11 cellular contexts compared by ENCODE assay signal in the genomic region with DNA sequence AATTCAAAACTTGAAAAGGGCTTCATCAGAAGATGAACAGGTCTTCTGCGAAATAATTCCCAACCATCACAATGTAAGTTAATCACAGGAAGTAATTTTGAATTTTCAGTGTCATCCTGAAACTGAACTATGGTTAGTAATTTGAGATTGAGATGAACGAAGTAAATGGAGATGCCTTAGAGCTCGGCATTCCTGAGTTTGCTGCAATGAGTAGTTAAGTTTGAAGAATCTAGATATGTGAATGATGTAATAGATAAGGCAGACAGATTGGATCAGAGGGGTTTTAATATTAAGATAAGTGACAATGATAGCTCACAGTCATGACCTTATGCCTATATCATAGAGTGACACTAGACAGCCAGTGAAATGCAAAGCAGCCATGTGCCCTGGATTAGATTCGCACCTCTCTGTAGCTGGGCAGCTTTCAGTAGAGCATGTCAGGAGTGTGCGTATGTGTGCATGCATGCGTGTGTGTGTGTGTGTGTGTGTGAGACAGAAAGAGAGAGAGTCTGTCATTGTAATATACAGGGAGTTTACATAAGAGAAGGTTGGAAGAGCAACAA.
DNase-seq lines count a peak whose midpoint lies in the region; ATAC-seq and TF ChIP-seq lines count a peak whose summit lies in the region.
"Had no signal": no experiment of that assay in that cellular context is flagged by ENCODE, and none has a peak within 500 bp of the region (broad histone marks: within the 10 kb centered on the region; RNA-seq: fewer than 3 reads in every experiment).

No MANE protein-coding gene starts in this region.

- peak overlapping the region; percentile 59 for H3K27ac Mint-ChIP-seq in activated T-cell treated with anti-CD3 and anti-CD28 coated beads, Interleukin-2, amount 50 U/mL, for 24 hours
- H3K27ac Mint-ChIP-seq in activated CD8-positive, alpha-beta T cell treated with anti-CD3 and anti-CD28 coated beads for 36 hours, result peak overlapping the region; percentile 86
- H3K27ac Mint-ChIP-seq in stimulated activated memory B cell treated with anti-CD40 and anti-IgM and Interleukin-4, amounts not matched to agents 10 μg/mL and 1 μg/mL and 100 μg/mL, for 72 hours, result peak overlapping the region; percentile 84

- peaks cover 6 to 18% (median 11%) of the 10 kb centered on the region in 4 donors for H3K4me1 ChIP-seq in esophagus muscularis mucosa
- peaks cover 11% of the 10 kb centered on the region for H3K4me1 ChIP-seq in osteoblast (ENCODE audit: insufficient read depth, low read length)

- H3K27me3 ChIP-seq in esophagus muscularis mucosa (no peaks in the 10 kb centered on the region), osteoblast (ENCODE audit: insufficient read depth, low read length) (no peaks in the 10 kb centered on the region)

- ATAC-seq in HG02943 (IDR thresholded peaks at IDR 0.05; ENCODE audit: low read depth, unreplicated experiment), result peak; percentile 46
- ATAC-seq in activated CD8-positive, alpha-beta T cell treated with anti-CD3 and anti-CD28 coated beads for 36 hours, result peak; percentile 51
- ATAC-seq in stimulated activated memory B cell treated with anti-CD40 and anti-IgM and Interleukin-4, amounts not matched to agents 10 μg/mL and 1 μg/mL and 100 μg/mL, for 72 hours, result peak; percentile 68

- H4K20me1 ChIP-seq in osteoblast (ENCODE audit: insufficient read depth, low read length), result no peaks in the 10 kb centered on the region

- no peak overlapping the region for H3K27ac ChIP-seq in esophagus muscularis mucosa (replicated peaks in 1 of 4)
- no peak overlapping the region for H3K27ac ChIP-seq in osteoblast (ENCODE audit: low read depth, low read length)

- H3K4me3 Mint-ChIP-seq in activated T-cell treated with anti-CD3 and anti-CD28 coated beads, Interleukin-2, amount 50 U/mL, for 24 hours, result no peak overlapping the region
- no peak overlapping the region for H3K4me3 Mint-ChIP-seq in activated CD8-positive, alpha-beta T cell treated with anti-CD3 and anti-CD28 coated beads for 36 hours
- peak overlapping the region; percentile 39 for H3K4me3 Mint-ChIP-seq in stimulated activated memory B cell treated with anti-CD40 and anti-IgM and Interleukin-4, amounts not matched to agents 10 μg/mL and 1 μg/mL and 100 μg/mL, for 72 hours

- peaks cover 24% of the 10 kb centered on the region for H3K36me3 Mint-ChIP-seq in activated T-cell treated with anti-CD3 and anti-CD28 coated beads, Interleukin-2, amount 50 U/mL, for 24 hours (ENCODE audit: low read depth)
- H3K36me3 Mint-ChIP-seq in activated CD8-positive, alpha-beta T cell treated with anti-CD3 and anti-CD28 coated beads for 36 hours (ENCODE audit: low read depth), result peaks cover 33% of the 10 kb centered on the region
- H3K36me3 Mint-ChIP-seq in stimulated activated memory B cell treated with anti-CD40 and anti-IgM and Interleukin-4, amounts not matched to agents 10 μg/mL and 1 μg/mL and 100 μg/mL, for 72 hours, result peaks cover 29% of the 10 kb centered on the region

- TF ChIP-seq EP300 in esophagus muscularis mucosa (IDR thresholded peaks at IDR 0.05), result no peak

- TF ChIP-seq POLR2A in esophagus muscularis mucosa (IDR thresholded peaks at IDR 0.05; ENCODE audit: low read depth), result no peak

- no peaks in the 10 kb centered on the region for H3K9me3 Mint-ChIP-seq in activated T-cell treated with anti-CD3 and anti-CD28 coated beads, Interleukin-2, amount 50 U/mL, for 24 hours
- peaks cover 3% of the 10 kb centered on the region for H3K9me3 Mint-ChIP-seq in activated CD8-positive, alpha-beta T cell treated with anti-CD3 and anti-CD28 coated beads for 36 hours
- no peaks in the 10 kb centered on the region for H3K9me3 Mint-ChIP-seq in stimulated activated memory B cell treated with anti-CD40 and anti-IgM and Interleukin-4, amounts not matched to agents 10 μg/mL and 1 μg/mL and 100 μg/mL, for 72 hours

- TF ChIP-seq CTCF in activated CD8-positive, alpha-beta T cell treated with anti-CD3 and anti-CD28 coated beads for 36 hours (IDR thresholded peaks at IDR 0.05), result no peak
- TF ChIP-seq CTCF in esophagus muscularis mucosa (IDR thresholded peaks at IDR 0.05) (no peak), osteoblast (IDR thresholded peaks at IDR 0.05; ENCODE audit: extremely low read depth, low read depth, low read length) (no peak)

- H3K27me3 Mint-ChIP-seq in activated T-cell treated with anti-CD3 and anti-CD28 coated beads, Interleukin-2, amount 50 U/mL, for 24 hours, result no peaks in the 10 kb centered on the region
- no peaks in the 10 kb centered on the region for H3K27me3 Mint-ChIP-seq in activated CD8-positive, alpha-beta T cell treated with anti-CD3 and anti-CD28 coated beads for 36 hours
- H3K27me3 Mint-ChIP-seq in stimulated activated memory B cell treated with anti-CD40 and anti-IgM and Interleukin-4, amounts not matched to agents 10 μg/mL and 1 μg/mL and 100 μg/mL, for 72 hours, result no peaks in the 10 kb centered on the region

- 87% methylated on average over 6 of the region's 6 CpGs for WGBS in esophagus muscularis mucosa

- H3K79me2 ChIP-seq in osteoblast (ENCODE audit: insufficient read depth, low read length), result no peaks in the 10 kb centered on the region

- H2AFZ ChIP-seq in osteoblast (ENCODE audit: low read length), result no peak overlapping the region

- CTCF ChIA-PET in activated CD8-positive, alpha-beta T cell treated with anti-CD3 and anti-CD28 coated beads for 36 hours (lab: Charles Lee), result interaction anchor here (0.6 to 2.4 kb wide), 15 partner anchors 11 to 293 kb away, joined by 3 to 11 read pairs (median 4); no protein-coding TSS in a partner anchor

- intact Hi-C loops in activated CD8-positive, alpha-beta T cell treated with anti-CD3 and anti-CD28 coated beads for 36 hours (cut with micrococcal nuclease), result loop anchor here (5.0 kb wide), 1 partner anchor 34 kb away; no protein-coding TSS in a partner anchor
- intact Hi-C loops in esophagus muscularis mucosa (cut with DNase I), result no loop called here

- no peak overlapping the region for H3K4me3 ChIP-seq in esophagus muscularis mucosa
- H3K4me3 ChIP-seq in osteoblast (ENCODE audit: insufficient read depth, low read length), result no peak overlapping the region

- no peaks in the 10 kb centered on the region for H3K36me3 ChIP-seq in esophagus muscularis mucosa
- no peaks in the 10 kb centered on the region for H3K36me3 ChIP-seq in osteoblast (ENCODE audit: insufficient read depth, low read length)

- H3K4me1 Mint-ChIP-seq in activated T-cell treated with anti-CD3 and anti-CD28 coated beads, Interleukin-2, amount 50 U/mL, for 24 hours (ENCODE audit: low read depth), result peaks cover 76% of the 10 kb centered on the region
- peaks cover 77% of the 10 kb centered on the region for H3K4me1 Mint-ChIP-seq in activated CD8-positive, alpha-beta T cell treated with anti-CD3 and anti-CD28 coated beads for 36 hours (ENCODE audit: low read depth)
- peaks cover 67% of the 10 kb centered on the region for H3K4me1 Mint-ChIP-seq in stimulated activated memory B cell treated with anti-CD40 and anti-IgM and Interleukin-4, amounts not matched to agents 10 μg/mL and 1 μg/mL and 100 μg/mL, for 72 hours

- no peak overlapping the region for H3K4me2 ChIP-seq in osteoblast (ENCODE audit: insufficient read depth, low read length)

- no peaks in the 10 kb centered on the region for H3K9me3 ChIP-seq in esophagus muscularis mucosa
- no peaks in the 10 kb centered on the region for H3K9me3 ChIP-seq in osteoblast (ENCODE audit: low read depth, low read length)

- POLR2A ChIA-PET in activated CD8-positive, alpha-beta T cell treated with anti-CD3 and anti-CD28 coated beads for 36 hours (lab: Charles Lee), result interaction anchor here (0.9 to 3.5 kb wide), 8 partner anchors 9 to 291 kb away, joined by 3 to 16 read pairs (median 4); no protein-coding TSS in a partner anchor

- DNase-seq in activated T-cell treated with anti-CD3 and anti-CD28 coated beads, Interleukin-2, amount 50 U/mL, for 24 hours, result no peak
- DNase-seq in activated T-cell treated with anti-CD3 and anti-CD28 coated beads, Interleukin-2, amount 50 U/mL, for 48 hours, result no peak
- peak; percentile 55 for DNase-seq in activated CD8-positive, alpha-beta T cell treated with anti-CD3 and anti-CD28 coated beads for 36 hours
- DNase-seq in esophagus muscularis mucosa (ENCODE audit: extremely low spot score) (no peak), T-helper 9 cell (no peak), osteoblast (ENCODE audit: insufficient read length, low spot score, missing footprints) (no peak)
- DNase-seq: HCEC 1CT; SHP77; stimulated activated CD8-positive, alpha-beta memory T cell treated with anti-CD3 and anti-CD28 coated beads, Interleukin-4, amount 100 ng/mL, for 48 hours had no signal
